8 cellular contexts compared by ENCODE assay signal in the genomic region with DNA sequence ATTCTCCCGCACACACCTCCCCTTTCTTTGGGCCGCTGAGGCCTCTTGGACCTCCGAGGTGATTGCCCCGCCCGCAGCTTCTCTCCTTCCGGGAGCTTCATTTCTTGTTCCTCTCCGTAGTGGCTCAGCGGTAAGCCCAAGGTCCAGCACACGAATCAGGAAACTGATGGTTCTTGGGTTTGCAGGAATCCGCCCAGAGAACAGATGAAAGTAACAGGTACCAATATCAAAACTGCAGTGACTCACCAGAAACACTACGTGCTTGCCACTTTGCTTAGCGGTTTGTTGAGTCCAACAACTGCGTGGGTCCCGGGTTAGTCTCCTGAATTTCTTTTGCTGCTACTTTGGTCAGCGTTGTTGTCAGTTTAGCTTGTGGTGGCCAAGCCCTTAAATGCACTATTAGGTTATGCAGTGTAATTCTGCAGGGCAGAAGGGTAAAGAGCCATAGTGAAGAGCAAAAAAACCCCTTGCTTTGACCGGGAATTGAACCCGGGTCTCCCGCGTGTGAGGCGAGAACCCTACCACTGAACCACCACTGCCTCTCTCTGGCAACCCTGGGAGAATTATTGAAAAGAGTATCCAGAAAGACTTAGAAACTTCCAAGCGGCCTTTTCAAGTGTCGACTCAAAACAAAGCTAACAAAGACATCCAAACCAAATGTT.
DNase-seq lines count a peak whose midpoint lies in the region; ATAC-seq and TF ChIP-seq lines count a peak whose summit lies in the region.
"Not testable (repeated sequence)": the region's sequence is repeated elsewhere in the genome, so short reads cannot be mapped to it uniquely, and the experiment has no call there.

No MANE protein-coding gene starts in this region.

- ATAC-seq in GM21619 (IDR thresholded peaks at IDR 0.05; ENCODE audit: unreplicated experiment) (peak; percentile 77), RWPE2 (ENCODE audit: low read depth) (peak; percentile 58; the same call in 1 of the 3 replicates)

- not testable (repeated sequence) for H3K9me3 Mint-ChIP-seq in CD8-positive, alpha-beta memory T cell; endodermal cell

- H3K4me2 ChIP-seq in mesenchymal stem cell (ENCODE audit: low read length, poor library complexity, severe bottlenecking), result not testable (repeated sequence)

- POLR2A ChIA-PET in CD8-positive, alpha-beta memory T cell (lab: Charles Lee), result not testable (repeated sequence)

- CTCF ChIA-PET in CD8-positive, alpha-beta memory T cell (lab: Charles Lee), result not testable (repeated sequence)

- H3K27me3 ChIP-seq in CD8-positive, alpha-beta memory T cell (ENCODE audit: insufficient read depth, low read length, poor library complexity, severe bottlenecking); HUES64 (ENCODE audit: insufficient read depth, low read length); RWPE2 (ENCODE audit: insufficient read depth, poor library complexity, severe bottlenecking); endodermal cell (ENCODE audit: control insufficient read depth, insufficient read depth, low read length, poor library complexity, severe bottlenecking); mesenchymal stem cell (ENCODE audit: control insufficient read depth in 1 of 2, insufficient read depth in 1 of 2, low read length in 2 of 2): not testable (repeated sequence)

- not testable (repeated sequence) for H3K14ac ChIP-seq in mesenchymal stem cell (ENCODE audit: low read length in 2 of 2)

- not testable (repeated sequence) for H3K4me1 Mint-ChIP-seq in CD8-positive, alpha-beta memory T cell; endodermal cell

- H4K91ac ChIP-seq in mesenchymal stem cell (ENCODE audit: low read length), result not testable (repeated sequence)

- H3K23ac ChIP-seq in mesenchymal stem cell (ENCODE audit: low read length in 2 of 2), result not testable (repeated sequence)

- not testable (repeated sequence) for H2BK12ac ChIP-seq in mesenchymal stem cell (ENCODE audit: low read length in 2 of 2)

- H3K4ac ChIP-seq in mesenchymal stem cell (ENCODE audit: low read depth in 1 of 2, low read length in 2 of 2), result not testable (repeated sequence)

- not testable (repeated sequence) for H3K36me3 ChIP-seq in CD8-positive, alpha-beta memory T cell (ENCODE audit: insufficient read depth, low read length); HUES64 (ENCODE audit: insufficient read depth, low read length); RWPE2 (ENCODE audit: low read depth); endodermal cell (ENCODE audit: control insufficient read depth, insufficient read depth, low read length); mesenchymal stem cell (ENCODE audit: control insufficient read depth in 1 of 2, insufficient read depth in 2 of 2, low read depth in 1 of 2, low read length in 2 of 2)

- H3K27ac Mint-ChIP-seq in CD8-positive, alpha-beta memory T cell, result peak overlapping the region; percentile 60 to 99 (median 86)
- not testable (repeated sequence) for H3K27ac Mint-ChIP-seq in endodermal cell

- not testable (repeated sequence) for TF ChIP-seq CTCF in RWPE2 (IDR thresholded peaks at IDR 0.05; ENCODE audit: poor library complexity, severe bottlenecking); endodermal cell (conservative IDR thresholded peaks at IDR 0.05)

- peak overlapping the region; percentile 64 to 96 (median 83) for H3K4me3 Mint-ChIP-seq in CD8-positive, alpha-beta memory T cell
- H3K4me3 Mint-ChIP-seq in endodermal cell, result peak overlapping the region; percentile 32

- peak overlapping the region; percentile 39 for H3K4me3 ChIP-seq in CD8-positive, alpha-beta memory T cell (ENCODE audit: low read length)
- peak overlapping the region; percentile 54 for H3K4me3 ChIP-seq in HUES64 (ENCODE audit: low read length)
- H3K4me3 ChIP-seq in RWPE2 (ENCODE audit: severe bottlenecking); mesenchymal stem cell (ENCODE audit: insufficient read depth in 1 of 2, low read depth in 1 of 2, low read length in 2 of 2): not testable (repeated sequence)
- H3K4me3 ChIP-seq in endodermal cell (ENCODE audit: low read length), result peak overlapping the region; percentile 67

- H3K79me1 ChIP-seq in mesenchymal stem cell (replicated peaks; ENCODE audit: low read length, poor library complexity, severe bottlenecking), result not testable (repeated sequence)

- not testable (repeated sequence) for H2AK5ac ChIP-seq in mesenchymal stem cell (ENCODE audit: low read length, severe bottlenecking)

- not testable (repeated sequence) for H2BK5ac ChIP-seq in mesenchymal stem cell (ENCODE audit: low read depth, low read length, poor library complexity, severe bottlenecking)

- H3K27me3 Mint-ChIP-seq in CD8-positive, alpha-beta memory T cell; endodermal cell (ENCODE audit: insufficient read depth): not testable (repeated sequence)

- not testable (repeated sequence) for H3K4me1 ChIP-seq in CD8-positive, alpha-beta memory T cell (ENCODE audit: insufficient read depth, low read length); HUES64 (ENCODE audit: insufficient read depth, low read length); RWPE2 (ENCODE audit: insufficient read depth, poor library complexity, severe bottlenecking); endodermal cell (ENCODE audit: control insufficient read depth, insufficient read depth, low read length); mesenchymal stem cell (ENCODE audit: control insufficient read depth, insufficient read depth, low read depth, low read length)

- H2BK120ac ChIP-seq in mesenchymal stem cell (ENCODE audit: low read depth, low read length), result not testable (repeated sequence)

- not testable (repeated sequence) for H3K36me3 Mint-ChIP-seq in CD8-positive, alpha-beta memory T cell; endodermal cell (ENCODE audit: low read depth)

- DNase-seq in CD8-positive, alpha-beta memory T cell, result peak; percentile 14 to 82 (median 59)
- not testable (repeated sequence) for DNase-seq in RWPE2 (ENCODE audit: low spot score)
- DNase-seq in activated T-cell treated with anti-CD3 and anti-CD28 coated beads, Interleukin-2, amount 50 U/mL, for 1 hour, result peak; percentile 71
- DNase-seq in endodermal cell (peak; percentile 84), mesenchymal stem cell (peak; percentile 85)
- peak; percentile 22 to 64 (median 53) for DNase-seq in stimulated activated CD4-positive, alpha-beta T cell treated with anti-CD3 and anti-CD28 coated beads, TNF-alpha, amount 100 ng/mL, for 24 hours (ENCODE audit: low read depth in 3 of 3)

- H3K9ac ChIP-seq in HUES64 (ENCODE audit: low read depth, low read length); endodermal cell (ENCODE audit: extremely low read depth, low read length, poor library complexity, severe bottlenecking); mesenchymal stem cell (ENCODE audit: low read length): not testable (repeated sequence)

- H4K8ac ChIP-seq in mesenchymal stem cell (ENCODE audit: low read length), result not testable (repeated sequence)

- 3% methylated on average over 12 of the region's 22 CpGs for WGBS in HUES64
- WGBS in endodermal cell (ENCODE audit: insufficient coverage in 1 of 2, insufficient read length in 1 of 2), 2 experiments, result 5 to 8% methylated on average over 4 to 12 of the region's 22 CpGs
- 0% methylated on average over 4 of the region's 22 CpGs for WGBS in mesenchymal stem cell

- H3K18ac ChIP-seq in mesenchymal stem cell (ENCODE audit: low read depth in 1 of 2, low read length in 2 of 2), result not testable (repeated sequence)

- not testable (repeated sequence) for H2AFZ ChIP-seq in mesenchymal stem cell (ENCODE audit: low read depth, low read length)

- H3K9me3 ChIP-seq in CD8-positive, alpha-beta memory T cell (ENCODE audit: low read length); HUES64 (ENCODE audit: insufficient read depth, low read depth, low read length); RWPE2 (ENCODE audit: severe bottlenecking); endodermal cell (ENCODE audit: control insufficient read depth, low read length); mesenchymal stem cell (ENCODE audit: control insufficient read depth, low read length): not testable (repeated sequence)

- H3K27ac ChIP-seq in CD8-positive, alpha-beta memory T cell (ENCODE audit: low read depth, low read length); HUES64 (ENCODE audit: low read depth, low read length); RWPE2 (ENCODE audit: poor library complexity, severe bottlenecking); endodermal cell (ENCODE audit: low read depth, low read length); mesenchymal stem cell (ENCODE audit: low read length, poor library complexity, severe bottlenecking): not testable (repeated sequence)

- not testable (repeated sequence) for H2BK15ac ChIP-seq in mesenchymal stem cell (ENCODE audit: low read depth, poor library complexity, severe bottlenecking)
